19 cellular contexts compared by ENCODE assay signal in genomic region chr2:216533504-216534068, GRCh38. TPM values are rescaled to one million over a fixed set of nuclear protein-coding genes. Genes with fewer than 3 reads are reported as not detected.
DNase-seq lines count a peak whose midpoint lies in the region; ATAC-seq and TF ChIP-seq lines count a peak whose summit lies in the region.
"Had no signal": no experiment of that assay in that cellular context is flagged by ENCODE, and none has a peak within 500 bp of the region (broad histone marks: within the 10 kb centered on the region; RNA-seq: fewer than 3 reads in every experiment).

No MANE protein-coding gene starts in this region.

- TF ChIP-seq POLR2A in uterus (IDR thresholded peaks at IDR 0.05) = no peak

- H3K4me1 ChIP-seq in left ventricle myocardium inferior (peaks cover 64% of the 10 kb centered on the region), esophagus (ENCODE audit: control insufficient read depth in 2 of 2, insufficient read depth in 2 of 2, low read length in 1 of 2) (peaks cover 0 to 6% of the 10 kb centered on the region in 2 donors), uterus (peaks cover 7 to 19% of the 10 kb centered on the region in 2 donors)

- no peaks in the 10 kb centered on the region for H3K9me3 Mint-ChIP-seq in neural crest cell
- H3K9me3 Mint-ChIP-seq: activated CD4-positive, alpha-beta memory T cell treated with anti-CD3 and anti-CD28 coated beads, Interleukin-2, amount 10 ng/mL, durations not matched to agents 7 days and 5 days; CD4-positive, CD25-positive, alpha-beta regulatory T cell; T-cell had no signal

- H3K27me3 ChIP-seq in left ventricle myocardium inferior (ENCODE audit: low read depth) (no peaks in the 10 kb centered on the region), esophagus (ENCODE audit: control insufficient read depth in 1 of 2, insufficient read depth in 2 of 2, low read length in 2 of 2) (no peaks in the 10 kb centered on the region), uterus (no peaks in the 10 kb centered on the region)

- no peak overlapping the region for H3K4me3 Mint-ChIP-seq in neural crest cell
- H3K4me3 Mint-ChIP-seq: activated CD4-positive, alpha-beta memory T cell treated with anti-CD3 and anti-CD28 coated beads, Interleukin-2, amount 10 ng/mL, durations not matched to agents 7 days and 5 days; activated naive CD8-positive, alpha-beta T cell; CD4-positive, CD25-positive, alpha-beta regulatory T cell; T-cell had no signal

- H3K4me3 ChIP-seq in left ventricle myocardium inferior = no peak overlapping the region
- H3K4me3 ChIP-seq in esophagus (ENCODE audit: low read depth in 1 of 2, low read length in 2 of 2) = no peak overlapping the region
- H3K4me3 ChIP-seq in uterus = no peak overlapping the region

- H3K36me3 Mint-ChIP-seq in neural crest cell (ENCODE audit: low read depth) = no peaks in the 10 kb centered on the region
- H3K36me3 Mint-ChIP-seq: activated naive CD8-positive, alpha-beta T cell; CD4-positive, CD25-positive, alpha-beta regulatory T cell; T-cell had no signal

- peak overlapping the region; percentile 29 for H3K27ac Mint-ChIP-seq in neural crest cell (ENCODE audit: unreplicated experiment)
- H3K27ac Mint-ChIP-seq: activated CD4-positive, alpha-beta memory T cell treated with anti-CD3 and anti-CD28 coated beads, Interleukin-2, amount 10 ng/mL, durations not matched to agents 7 days and 5 days; activated naive CD8-positive, alpha-beta T cell; CD4-positive, CD25-positive, alpha-beta regulatory T cell; progenitor cell of endocrine pancreas; T-cell had no signal

- WGBS in esophagus, 2 donors = 52 to 75% methylated on average over 8 of the region's 8 CpGs

- DNase-seq in left ventricle myocardium inferior = no peak
- no peak for DNase-seq in Right ventricle myocardium superior
- DNase-seq in neural crest cell (ENCODE audit: low read depth, low spot score) = no peak
- no peak for DNase-seq in uterus
- no peak for DNase-seq in NCI-H526 (lab: John Stamatoyannopoulos, UW)
- DNase-seq in activated CD4-positive, alpha-beta T cell treated with anti-CD3 and anti-CD28 coated beads, Interleukin-2, amount 50 U/mL, for 4 hours = no peak
- DNase-seq: ACHN; activated CD4-positive, alpha-beta memory T cell treated with anti-CD3 and anti-CD28 coated beads, Interleukin-2, amount 10 ng/mL, durations not matched to agents 7 days and 5 days; activated T-cell treated with anti-CD3 and anti-CD28 coated beads, Interleukin-2, amount 50 U/mL, for 48 hours; CD4-positive, CD25-positive, alpha-beta regulatory T cell; left colon; NCI-H1417 treated with DMSO at 0.1 percent for 48 hours; RPMI8226; stimulated activated naive CD4-positive, alpha-beta T cell treated with Interleukin-2 at 50 U/mL for 16 hours; T-cell had no signal

- TF ChIP-seq CTCF in left ventricle myocardium inferior (IDR thresholded peaks at IDR 0.05; ENCODE audit: borderline replicate concordance) (no peak), neural crest cell (conservative IDR thresholded peaks at IDR 0.05) (no peak), uterus (IDR thresholded peaks at IDR 0.05) (no peak)

- H3K4me1 Mint-ChIP-seq in neural crest cell = peaks cover 33% of the 10 kb centered on the region

- intact Hi-C loops in left ventricle myocardium inferior (cut with micrococcal nuclease) (no loop called here), Right ventricle myocardium superior (cut with DNase I) (no loop called here), uterus (cut with DNase I; ENCODE audit: low total_unique reads) (no loop called here)

- H3K27ac ChIP-seq in left ventricle myocardium inferior (replicated peaks) = peak overlapping the region; percentile 93
- peak overlapping the region; percentile 47 to 67 for H3K27ac ChIP-seq in esophagus (ENCODE audit: low read depth in 2 of 2, low read length in 1 of 2)
- peak overlapping the region; percentile 89 to 93 for H3K27ac ChIP-seq in uterus

- H3K27me3 Mint-ChIP-seq in neural crest cell (ENCODE audit: low read depth) = no peaks in the 10 kb centered on the region
- H3K27me3 Mint-ChIP-seq: activated naive CD8-positive, alpha-beta T cell had no signal

- H3K9me3 ChIP-seq in left ventricle myocardium inferior (replicated peaks) = no peaks in the 10 kb centered on the region
- H3K9me3 ChIP-seq in esophagus (ENCODE audit: control insufficient read depth in 2 of 2, insufficient read depth in 1 of 2, low read depth in 1 of 2, low read length in 1 of 2) = no peaks in the 10 kb centered on the region
- H3K9me3 ChIP-seq in uterus = no peaks in the 10 kb centered on the region

- no peaks in the 10 kb centered on the region for H3K36me3 ChIP-seq in left ventricle myocardium inferior
- no peaks in the 10 kb centered on the region for H3K36me3 ChIP-seq in esophagus (ENCODE audit: control insufficient read depth in 2 of 2, insufficient read depth in 2 of 2, low read length in 1 of 2)
- no peaks in the 10 kb centered on the region for H3K36me3 ChIP-seq in uterus

- ATAC-seq in Right ventricle myocardium superior (ENCODE audit: poor library complexity) (no peak), HG03457 (IDR thresholded peaks at IDR 0.05; ENCODE audit: unreplicated experiment) (no peak)
- ATAC-seq: left colon, T-cell had no signal

RNA-seq across cellular contexts. Expression of gene RPL37A, which starts 34.9 kb away (rescaled TPM):
- total RNA-seq in left ventricle myocardium inferior (1,816 TPM), Right ventricle myocardium superior (1,979 TPM), neural crest cell (3,339 and 3,393 TPM in 2 replicates), uterus (1,000 to 10,000 TPM in 3 of 4 donors, 100 to 1,000 TPM in 1; 716 to 2,917 (median 2,308) TPM)
- 1,000 to 10,000 TPM; 2,435 to 5,168 TPM for polyA plus RNA-seq in esophagus
